In the genomic region with DNA sequence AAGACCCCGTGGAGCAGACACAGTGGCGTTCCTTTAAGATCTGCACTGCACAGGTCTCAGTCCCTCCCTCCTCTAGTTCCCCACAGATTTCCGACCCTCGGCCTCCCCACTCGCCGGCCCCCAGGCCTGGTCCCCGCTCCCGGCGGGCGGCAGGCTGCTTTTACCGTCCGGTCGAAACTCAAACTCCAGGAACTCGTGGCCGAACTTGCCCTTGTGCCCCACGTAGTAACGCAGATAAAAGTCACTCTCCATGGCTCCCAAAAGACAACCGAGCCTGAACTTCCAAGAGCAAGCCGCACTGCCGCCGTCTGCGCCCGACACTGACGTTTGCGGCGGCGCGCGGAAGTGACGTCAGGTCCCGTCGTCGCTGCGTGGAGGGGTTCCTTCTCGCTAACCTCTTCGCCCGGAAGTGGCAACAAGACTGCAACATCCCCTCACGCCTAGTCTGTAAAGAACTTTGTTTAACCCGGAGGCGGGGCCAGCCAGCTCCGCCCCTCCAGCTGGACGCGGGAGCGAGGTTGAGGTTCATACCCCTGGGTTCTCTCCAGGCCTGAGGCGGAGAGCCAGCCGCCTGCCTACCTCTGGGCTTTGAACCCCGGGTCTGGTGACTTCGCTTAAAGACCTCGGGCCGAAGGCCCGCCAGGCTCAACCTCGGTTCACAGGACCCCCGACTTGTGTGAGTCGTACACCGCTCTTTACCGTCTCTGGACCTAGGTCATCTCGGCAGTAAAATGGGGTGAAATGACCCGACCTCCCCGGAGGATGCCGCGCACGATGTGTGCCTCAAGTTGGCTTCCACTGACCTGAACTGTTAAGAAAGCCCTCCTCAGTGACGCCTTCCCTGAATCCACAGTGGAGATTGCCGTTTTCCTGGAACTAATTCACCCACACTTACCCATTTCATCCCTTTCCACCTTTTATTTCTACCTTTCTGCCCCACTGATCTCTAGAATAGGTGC, we compare ENCODE assay signal across 8 cellular contexts. TPM values are rescaled to one million over a fixed set of nuclear protein-coding genes. Genes with fewer than 3 reads are reported as not detected.
A peak's percentile ranks its signal among the peaks of the same experiment; 100 is the strongest.
DNase-seq lines count a peak whose midpoint lies in the region; ATAC-seq and TF ChIP-seq lines count a peak whose summit lies in the region.

A gene (minus strand): TSS at position 322 of the 959 bp plus-strand sequence. CDS start 70 bp downstream, at position 252.

- H3K4me1 Mint-ChIP-seq in activated CD4-positive, alpha-beta T cell treated with anti-CD3 and anti-CD28 coated beads, Interleukin-2, amount 10 ng/mL, durations not matched to agents 24 days and 14 days: peaks cover 24% of the 10 kb centered on the region

- intact Hi-C loops in activated CD4-positive, alpha-beta T cell treated with anti-CD3 and anti-CD28 coated beads, Interleukin-2, amount 10 ng/mL, durations not matched to agents 24 days and 14 days (cut with micrococcal nuclease): loop anchor here (1.0 kb wide), 3 partner anchors 18 to 88 kb away; a partner anchor contains a TSS
- intact Hi-C loops in left colon (cut with DNase I, micrococcal nuclease): no loop called here

- H3K4me3 Mint-ChIP-seq in activated CD4-positive, alpha-beta T cell treated with anti-CD3 and anti-CD28 coated beads, Interleukin-2, amount 10 ng/mL, durations not matched to agents 24 days and 14 days: peak within 1 kb of the TSS; percentile 95

- peaks cover 26% of the 10 kb centered on the region for H3K36me3 Mint-ChIP-seq in activated CD4-positive, alpha-beta T cell treated with anti-CD3 and anti-CD28 coated beads, Interleukin-2, amount 10 ng/mL, durations not matched to agents 24 days and 14 days (ENCODE audit: low read depth)

- peak within 1 kb of the TSS; percentile 61 to 85 for H3K27ac ChIP-seq in coronary artery

- H3K27me3 ChIP-seq in BJ (ENCODE audit: control insufficient read depth, insufficient read depth, low read length): no peaks in the 10 kb centered on the region

- POLR2A ChIA-PET in BJ (lab: Charles Lee): no interaction called here

- peaks cover 3% of the 10 kb centered on the region for H3K36me3 ChIP-seq in BJ (ENCODE audit: control insufficient read depth, insufficient read depth, low read length)

- peak within 1 kb of the TSS; percentile 92 for H3K27ac Mint-ChIP-seq in activated CD4-positive, alpha-beta T cell treated with anti-CD3 and anti-CD28 coated beads, Interleukin-2, amount 10 ng/mL, durations not matched to agents 24 days and 14 days

- peak within 1 kb of the TSS; percentile 76 for H3K4me3 ChIP-seq in BJ (ENCODE audit: low read depth, low read length)
- H3K4me3 ChIP-seq in coronary artery: peak within 1 kb of the TSS; percentile 98

- DNase-seq in BJ (ENCODE audit: low read depth) (peak; percentile 77), NCI-H526 treated with DMSO at 0.1 percent for 48 hours (lab: John Stamatoyannopoulos, UW) (peak; percentile 77), coronary artery (ENCODE audit: low spot score) (peak; percentile 96), left colon (peak; percentile 95 to 96)
- peak; percentile 99 for DNase-seq in activated CD4-positive, alpha-beta T cell treated with anti-CD3 and anti-CD28 coated beads, Interleukin-2, amount 10 ng/mL, durations not matched to agents 24 days and 14 days
- peak; percentile 95 for DNase-seq in stimulated activated CD4-positive, alpha-beta T cell treated with anti-CD3 and anti-CD28 coated beads, Interleukin-1b, Interleukin-23, amount 100 ng/mL, for 48 hours

- no peaks in the 10 kb centered on the region for H3K9me3 Mint-ChIP-seq in activated CD4-positive, alpha-beta T cell treated with anti-CD3 and anti-CD28 coated beads, Interleukin-2, amount 10 ng/mL, durations not matched to agents 24 days and 14 days

- CTCF ChIA-PET in BJ (lab: Yijun Ruan, JAX): interaction anchor here (0.6 kb wide), 1 partner anchor 15 kb away, joined by 3 read pairs; no protein-coding TSS in a partner anchor

- no peaks in the 10 kb centered on the region for H3K27me3 Mint-ChIP-seq in activated CD4-positive, alpha-beta T cell treated with anti-CD3 and anti-CD28 coated beads, Interleukin-2, amount 10 ng/mL, durations not matched to agents 24 days and 14 days

- TF ChIP-seq CTCF in BJ (IDR thresholded peaks at IDR 0.05; ENCODE audit: insufficient read depth, low read depth, low read length) (no peak), coronary artery (IDR thresholded peaks at IDR 0.05) (no peak)

- ATAC-seq in GM19324 (IDR thresholded peaks at IDR 0.05; ENCODE audit: low FRiP score, unreplicated experiment) (peak; percentile 91), HG03469 (IDR thresholded peaks at IDR 0.05; ENCODE audit: unreplicated experiment) (peak; percentile 94), left colon (peak; percentile 98)

RNA-seq across cellular contexts. Expression of the gene that starts here (rescaled TPM):
- 3.9 and 24.9 TPM in 2 replicates for polyA plus RNA-seq in BJ (2011; rRNA removed)
- polyA minus RNA-seq in BJ (2011; rRNA and poly(A)+ RNA removed): 23.6 and 23.7 TPM in 2 replicates
- total RNA-seq in activated CD4-positive, alpha-beta T cell treated with anti-CD3 and anti-CD28 coated beads, Interleukin-2, amount 10 ng/mL, durations not matched to agents 24 days and 14 days: 96.4 and 107 TPM in 2 replicates
- total RNA-seq in left colon: 10 to 100 TPM; 28.8 to 33.5 TPM

Comparison
In these comparisons a context has a peak if more than half of its experiments do, and no peak if none do; other contexts are left out.
1. Peak in every context shown above with its lines: DNase-seq, ATAC-seq, H3K4me3 ChIP-seq and H3K27ac ChIP-seq.